Comparison of ENCODE assay signal across 13 cellular contexts in the genomic region with DNA sequence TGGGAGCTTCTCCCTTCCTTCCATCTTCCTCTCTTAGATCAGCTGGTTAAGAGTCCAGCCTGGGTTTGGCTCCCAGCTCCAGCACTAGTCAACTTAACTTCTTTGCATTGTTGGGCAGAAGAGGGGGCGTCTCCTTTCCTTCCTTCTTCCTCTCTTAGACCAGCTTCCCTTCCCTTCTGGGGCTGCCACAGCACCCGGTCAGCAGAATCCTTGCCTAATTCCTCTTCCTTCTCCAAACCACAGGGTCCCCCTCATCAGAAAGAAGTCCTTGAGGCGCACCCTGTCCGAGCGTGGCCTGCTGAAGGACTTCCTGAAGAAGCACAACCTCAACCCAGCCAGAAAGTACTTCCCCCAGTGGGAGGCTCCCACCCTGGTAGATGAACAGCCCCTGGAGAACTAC. TPM values are rescaled to one million over a fixed set of nuclear protein-coding genes. Genes with fewer than 3 reads are reported as not detected.
A peak's percentile ranks its signal among the peaks of the same experiment; 100 is the strongest.
DNase-seq lines count a peak whose midpoint lies in the region; ATAC-seq and TF ChIP-seq lines count a peak whose summit lies in the region.
"Not testable (repeated sequence)": the region's sequence is repeated elsewhere in the genome, so short reads cannot be mapped to it uniquely, and the experiment has no call there.
"Had no signal": no experiment of that assay in that cellular context is flagged by ENCODE, and none has a peak within 500 bp of the region (broad histone marks: within the 10 kb centered on the region; RNA-seq: fewer than 3 reads in every experiment).

No MANE protein-coding gene starts in this region.

- H3K9me3 ChIP-seq in heart left ventricle; left lung; lung (ENCODE audit: control insufficient read depth in 2 of 2, insufficient read depth in 1 of 2, low read length in 1 of 2); upper lobe of right lung: not testable (repeated sequence)

- H3K4me3 Mint-ChIP-seq in WTC11: not testable (repeated sequence)

- not testable (repeated sequence) for H3K27ac Mint-ChIP-seq in WTC11

- H3K4me1 ChIP-seq in heart left ventricle; left lung; lung (ENCODE audit: control insufficient read depth in 2 of 2, insufficient read depth in 2 of 2, low read length in 2 of 2); upper lobe of right lung: not testable (repeated sequence)

- not testable (repeated sequence) for H3K4me1 Mint-ChIP-seq in WTC11

- not testable (repeated sequence) for H3K4me3 ChIP-seq in heart left ventricle, left lung, lung, upper lobe of right lung

- CTCF ChIA-PET in WTC11 (lab: Charles Lee): not testable (repeated sequence)

- intact Hi-C loops in heart left ventricle (cut with DNase I); left ventricle myocardium superior (cut with micrococcal nuclease); left lung (cut with DNase I); upper lobe of right lung (cut with DNase I): not testable (repeated sequence)

- ATAC-seq in WTC11: peak; percentile 12
- peak in 3 of 4 donors; percentile 60 to 67 (median 61) for ATAC-seq in heart left ventricle
- peak; percentile 66 for ATAC-seq in left ventricle myocardium superior
- peak; percentile 69 for ATAC-seq in left lung
- ATAC-seq in lung (ENCODE audit: insufficient read depth, low FRiP score): peak; percentile 41
- ATAC-seq in upper lobe of right lung: peak; percentile 82

- DNase-seq in WTC11 (ENCODE audit: low spot score); heart left ventricle; left ventricle myocardium superior; left lung; lung (ENCODE audit: low spot score); upper lobe of right lung: not testable (repeated sequence)

- H3K27me3 Mint-ChIP-seq in WTC11 (ENCODE audit: low read depth): not testable (repeated sequence)

- no CpG with 5 or more reads among the region's 5 CpGs for WGBS in heart left ventricle, 4 donors
- no CpG with 5 or more reads among the region's 5 CpGs for whole genome bisulfite sequencing in lung, 2 donors

- TF ChIP-seq CTCF in WTC11 (IDR thresholded peaks at IDR 0.05); heart left ventricle (IDR thresholded peaks at IDR 0.05); left lung (IDR thresholded peaks at IDR 0.05); lung (IDR thresholded peaks at IDR 0.05; ENCODE audit: control extremely low read depth, extremely low read depth); upper lobe of right lung (IDR thresholded peaks at IDR 0.05): not testable (repeated sequence)

- H3K9me3 Mint-ChIP-seq in WTC11: not testable (repeated sequence)

- not testable (repeated sequence) for TF ChIP-seq POLR2A in heart left ventricle (IDR thresholded peaks at IDR 0.05)

- not testable (repeated sequence) for H3K36me3 Mint-ChIP-seq in WTC11

- not testable (repeated sequence) for H3K36me3 ChIP-seq in heart left ventricle; left lung; lung (ENCODE audit: control insufficient read depth in 2 of 2, insufficient read depth in 2 of 2, low read length in 2 of 2); upper lobe of right lung

- H3K27ac ChIP-seq in heart left ventricle; left lung; lung (ENCODE audit: low read depth in 1 of 2, low read length in 1 of 2); upper lobe of right lung: not testable (repeated sequence)

- H3K27me3 ChIP-seq in heart left ventricle; left lung; lung (ENCODE audit: control insufficient read depth, insufficient read depth); upper lobe of right lung: not testable (repeated sequence)

- POLR2A ChIA-PET in WTC11 (lab: Charles Lee): not testable (repeated sequence)

RNA-seq across cellular contexts. Expression of a gene that starts 0.6 kb away (rescaled TPM):
- 0.16 to 0.35 TPM (median 0.30 TPM) in 3 replicates for total RNA-seq in WTC11 (2021)
- total RNA-seq in heart left ventricle: 1 to 10 TPM in 1 of 9 donors, under 1 TPM in 4, not detected in 4; 0.14 to 2.2 (median 0.42) TPM
- under 1 TPM; 0.04 to 0.27 TPM for polyA plus RNA-seq in heart left ventricle
- total RNA-seq in left ventricle myocardium superior: 0.40 TPM
- under 1 TPM in 1 of 2 donors, not detected in 1; 0.47 TPM for total RNA-seq in left lung
- under 1 TPM in 1 of 2 donors, not detected in 1; 0.55 TPM for total RNA-seq in lung
- polyA plus RNA-seq in lung: under 1 TPM; 0.08 to 0.09 TPM
- total RNA-seq in upper lobe of right lung: not detected
- total RNA-seq: CD4-positive, alpha-beta T cell; CD8-positive, alpha-beta memory T cell; GM12878; GM23248; H4 had no signal
- polyA plus RNA-seq: A549; CD8-positive, alpha-beta memory T cell; GM12878; GM23248 had no signal

RNA-seq across cellular contexts. Expression of a gene that starts 19.4 kb away (rescaled TPM):
- total RNA-seq in WTC11 (2021) (0.32 to 1.3 TPM in 2 of 3 replicates, not detected in the other), heart left ventricle (1 to 10 TPM in 3 of 9 donors, under 1 TPM in 3, not detected in 3; 0.21 to 5.9 (median 1.1) TPM), left ventricle myocardium superior (0.47 TPM), left lung (1 to 10 TPM in 1 of 2 donors, not detected in 1; 1.0 TPM), lung (1 to 10 TPM; 1.6 to 1.8 TPM), upper lobe of right lung (0.67 TPM)
- polyA plus RNA-seq in heart left ventricle (1 to 10 TPM in 1 of 2 donors, under 1 TPM in 1; 0.43 to 1.2 TPM), lung (1 to 10 TPM in 1 of 2 donors, not detected in 1; 1.8 TPM)
- total RNA-seq: CD4-positive, alpha-beta T cell; CD8-positive, alpha-beta memory T cell; GM12878; GM23248; H4; H9 had no signal
- polyA plus RNA-seq: A549; CD8-positive, alpha-beta memory T cell; GM12878 had no signal

RNA-seq across cellular contexts. Expression of a gene that starts 38.2 kb away (rescaled TPM):
- total RNA-seq in WTC11 (2021) (0.20 to 0.37 TPM in 2 of 3 replicates, not detected in the other), heart left ventricle (1 to 10 TPM in 3 of 9 donors, under 1 TPM in 1, not detected in 5; 0.16 to 3.1 (median 1.4) TPM), left ventricle myocardium superior (not detected), left lung (under 1 TPM in 1 of 2 donors, not detected in 1; 0.34 TPM), lung (not detected), upper lobe of right lung (not detected)
- polyA plus RNA-seq in heart left ventricle (1 to 10 TPM in 1 of 2 donors, under 1 TPM in 1; 0.21 to 2.7 TPM), lung (under 1 TPM; 0.20 to 0.50 TPM)
- total RNA-seq: CD4-positive, alpha-beta T cell; CD8-positive, alpha-beta memory T cell; GM12878; GM23248; H4; H9 had no signal
- polyA plus RNA-seq: A549; CD8-positive, alpha-beta memory T cell; GM12878; GM23248 had no signal

RNA-seq across cellular contexts. Expression of a gene that starts 53.6 kb away (rescaled TPM):
- 13.8 to 21.9 TPM (median 17.4 TPM) in 3 replicates for total RNA-seq in WTC11 (2021)
- 1 to 10 TPM in 3 of 9 donors, under 1 TPM in 5, not detected in 1; 0.17 to 1.7 (median 0.82) TPM for total RNA-seq in heart left ventricle
- under 1 TPM; 0.30 to 0.38 TPM for polyA plus RNA-seq in heart left ventricle
- 0.94 TPM for total RNA-seq in left ventricle myocardium superior
- under 1 TPM; 0.55 TPM for total RNA-seq in left lung
- total RNA-seq in lung: 1 to 10 TPM in 1 of 2 donors, under 1 TPM in 1; 0.65 to 1.2 TPM
- under 1 TPM; 0.13 to 0.55 TPM for polyA plus RNA-seq in lung
- 1.5 TPM for total RNA-seq in upper lobe of right lung
- polyA plus RNA-seq: CD8-positive, alpha-beta memory T cell had no signal

Comparison
In these comparisons a context has a peak if more than half of its experiments do, and no peak if none do; other contexts are left out.
1. ATAC-seq: peak in every context shown above with its lines; median percentile 82 in upper lobe of right lung; 69 in left lung; 66 in left ventricle myocardium superior; 61 in heart left ventricle; 41 in lung; 12 in WTC11.